In genomic region chr15:48581221-48581620, GRCh38 we compare ENCODE assay signal across 20 cellular contexts.
A peak's percentile ranks its signal among the peaks of the same experiment; 100 is the strongest.
DNase-seq lines count a peak whose midpoint lies in the region; ATAC-seq and TF ChIP-seq lines count a peak whose summit lies in the region.
"Had no signal": no experiment of that assay in that cellular context is flagged by ENCODE, and none has a peak within 500 bp of the region (broad histone marks: within the 10 kb centered on the region; RNA-seq: fewer than 3 reads in every experiment).

No MANE protein-coding gene starts in this region.

- H2BK15ac ChIP-seq in mesenchymal stem cell (ENCODE audit: low read depth, poor library complexity, severe bottlenecking), result peak overlapping the region; percentile 30

- no peak overlapping the region for H2AK5ac ChIP-seq in mesenchymal stem cell (ENCODE audit: low read length, severe bottlenecking)

- H2BK5ac ChIP-seq in mesenchymal stem cell (ENCODE audit: low read depth, low read length, poor library complexity, severe bottlenecking), result no peak overlapping the region

- H3K36me3 ChIP-seq in brain microvascular endothelial cell (replicated peaks), result peaks cover 35% of the 10 kb centered on the region
- H3K36me3 ChIP-seq in mesenchymal stem cell (ENCODE audit: control insufficient read depth in 1 of 2, insufficient read depth in 2 of 2, low read depth in 1 of 2, low read length in 2 of 2), result peaks cover 0 to 54% of the 10 kb centered on the region in 2 experiments
- no peaks in the 10 kb centered on the region for H3K36me3 ChIP-seq in transverse colon
- H3K36me3 ChIP-seq: SJCRH30 had no signal

- whole genome bisulfite sequencing in right cardiac atrium, result 52% methylated on average over 4 of the region's 4 CpGs
- 50% methylated on average over 4 of the region's 4 CpGs for WGBS in mesenchymal stem cell
- 71 to 78% methylated on average over 4 of the region's 4 CpGs for WGBS in transverse colon (ENCODE audit: low coverage in 1 of 2), 2 donors

- DNase-seq in right cardiac atrium (no peak), cardiac septum (ENCODE audit: low spot score) (no peak), brain microvascular endothelial cell (no peak), mesenchymal stem cell (peak; percentile 78), transverse colon (no peak), SW 1271 (lab: John Stamatoyannopoulos, UW) (no peak)
- DNase-seq in activated effector memory CD4-positive, alpha-beta T cell treated with anti-CD3 and anti-CD28 coated beads, Interleukin-2, amount 50 U/mL, for 16 hours, result no peak
- DNase-seq: DMS153; EL; H9; Karpas-422; MG63; NCI-H1092; NCI-H345; NCI-H526; NK-92 treated with Interleukin-12 subunit alpha and Interleukin-12 subunit beta, amount 100 ng/mL, for 24 hours; SJCRH30 had no signal

- peak overlapping the region; percentile 54 to 55 for H3K18ac ChIP-seq in mesenchymal stem cell (ENCODE audit: low read depth in 1 of 2, low read length in 2 of 2)

- TF ChIP-seq CTCF in brain microvascular endothelial cell (IDR thresholded peaks at IDR 0.05; ENCODE audit: low read depth, low read length, missing control alignments) (no peak), transverse colon (IDR thresholded peaks at IDR 0.05) (no peak)

- H3K4me2 ChIP-seq in mesenchymal stem cell (ENCODE audit: low read length, poor library complexity, severe bottlenecking), result no peak overlapping the region
- H3K4me2 ChIP-seq: A549 had no signal

- H3K4ac ChIP-seq in mesenchymal stem cell (ENCODE audit: low read depth in 1 of 2, low read length in 2 of 2), result no peak overlapping the region

- no peak for TF ChIP-seq EP300 in transverse colon (IDR thresholded peaks at IDR 0.05; ENCODE audit: low read depth)

- no peak for ATAC-seq in right cardiac atrium
- ATAC-seq in GM19328 (IDR thresholded peaks at IDR 0.05; ENCODE audit: unreplicated experiment), result no peak
- ATAC-seq: A549 had no signal

- peak overlapping the region; percentile 47 for H4K91ac ChIP-seq in mesenchymal stem cell (ENCODE audit: low read length)

- H3K27me3 ChIP-seq in right cardiac atrium (ENCODE audit: control insufficient read depth, insufficient read depth), result no peaks in the 10 kb centered on the region
- H3K27me3 ChIP-seq in brain microvascular endothelial cell (replicated peaks), result no peaks in the 10 kb centered on the region
- H3K27me3 ChIP-seq in mesenchymal stem cell (ENCODE audit: control insufficient read depth in 1 of 2, insufficient read depth in 1 of 2, low read length in 2 of 2), result no peaks in the 10 kb centered on the region
- no peaks in the 10 kb centered on the region for H3K27me3 ChIP-seq in transverse colon
- H3K27me3 ChIP-seq: MG63, SJCRH30 had no signal

- H2BK120ac ChIP-seq in mesenchymal stem cell (ENCODE audit: low read depth, low read length), result no peak overlapping the region

- peak overlapping the region in 1 of 2 experiments; percentile 21 for H2BK12ac ChIP-seq in mesenchymal stem cell (ENCODE audit: low read length in 2 of 2)

- in situ Hi-C loops in brain microvascular endothelial cell (cut with HindIII; ENCODE audit: low pct_ligation_motif_present, low sequenced_read_pairs), result no loop called here
- in situ Hi-C loops in transverse colon (cut with MboI; ENCODE audit: low pct_ligation_motif_present in 1 of 4, low pct_unique_long_range_greater_than_20kb in 1 of 4, low sequenced_read_pairs in 3 of 4), result loop anchor here in 1 of 4 donors (25.0 kb wide), 1 partner anchor 94 kb away; no protein-coding TSS in a partner anchor

- H3K9ac ChIP-seq in mesenchymal stem cell (ENCODE audit: low read length), result peak overlapping the region; percentile 86

- H4K8ac ChIP-seq in mesenchymal stem cell (ENCODE audit: low read length), result peak overlapping the region; percentile 57

- H3K23ac ChIP-seq in mesenchymal stem cell (ENCODE audit: low read length in 2 of 2), result no peak overlapping the region

- TF ChIP-seq POLR2A in transverse colon (IDR thresholded peaks at IDR 0.05), result no peak

- H3K9me3 ChIP-seq in right cardiac atrium (ENCODE audit: control insufficient read depth, low read length) (no peaks in the 10 kb centered on the region), mesenchymal stem cell (ENCODE audit: control insufficient read depth, low read length) (no peaks in the 10 kb centered on the region), transverse colon (no peaks in the 10 kb centered on the region)
- H3K9me3 ChIP-seq: A549, MG63, SJCRH30 had no signal

- peaks cover 9% of the 10 kb centered on the region for H3K79me1 ChIP-seq in mesenchymal stem cell (replicated peaks; ENCODE audit: low read length, poor library complexity, severe bottlenecking)

- intact Hi-C loops in right cardiac atrium (cut with DNase I) (no loop called here), cardiac septum (cut with DNase I) (no loop called here), transverse colon (cut with DNase I; ENCODE audit: low total_unique reads) (no loop called here)

- H3K4me3 ChIP-seq in right cardiac atrium (ENCODE audit: low read length) (no peak overlapping the region), brain microvascular endothelial cell (ENCODE audit: low read depth, low read length) (no peak overlapping the region), mesenchymal stem cell (ENCODE audit: insufficient read depth in 1 of 2, low read depth in 1 of 2, low read length in 2 of 2) (peak overlapping the region in 1 of 2 experiments; percentile 78), transverse colon (no peak overlapping the region)
- H3K4me3 ChIP-seq: A549, MG63, SJCRH30 had no signal

- no peak overlapping the region for H3K14ac ChIP-seq in mesenchymal stem cell (ENCODE audit: low read length in 2 of 2)

- H3K4me1 ChIP-seq in right cardiac atrium (ENCODE audit: control insufficient read depth, insufficient read depth, low read length), result peaks cover 5% of the 10 kb centered on the region
- H3K4me1 ChIP-seq in mesenchymal stem cell (ENCODE audit: control insufficient read depth, insufficient read depth, low read depth, low read length), result peaks cover 4% of the 10 kb centered on the region
- H3K4me1 ChIP-seq in transverse colon, result peaks cover 0 to 11% (median 0%) of the 10 kb centered on the region in 4 donors
- H3K4me1 ChIP-seq: A549 had no signal

- H2AFZ ChIP-seq in mesenchymal stem cell (ENCODE audit: low read depth, low read length), result no peak overlapping the region

- H3K27ac ChIP-seq in right cardiac atrium (ENCODE audit: low read length) (peak overlapping the region; percentile 42), brain microvascular endothelial cell (peak overlapping the region; percentile 89), mesenchymal stem cell (ENCODE audit: low read length, poor library complexity, severe bottlenecking) (no peak overlapping the region), transverse colon (peak overlapping the region in 3 of 4 donors; percentile 6 to 36 (median 17))
- H3K27ac ChIP-seq: A549, RWPE1, SJCRH30 had no signal
